In the genomic region with DNA sequence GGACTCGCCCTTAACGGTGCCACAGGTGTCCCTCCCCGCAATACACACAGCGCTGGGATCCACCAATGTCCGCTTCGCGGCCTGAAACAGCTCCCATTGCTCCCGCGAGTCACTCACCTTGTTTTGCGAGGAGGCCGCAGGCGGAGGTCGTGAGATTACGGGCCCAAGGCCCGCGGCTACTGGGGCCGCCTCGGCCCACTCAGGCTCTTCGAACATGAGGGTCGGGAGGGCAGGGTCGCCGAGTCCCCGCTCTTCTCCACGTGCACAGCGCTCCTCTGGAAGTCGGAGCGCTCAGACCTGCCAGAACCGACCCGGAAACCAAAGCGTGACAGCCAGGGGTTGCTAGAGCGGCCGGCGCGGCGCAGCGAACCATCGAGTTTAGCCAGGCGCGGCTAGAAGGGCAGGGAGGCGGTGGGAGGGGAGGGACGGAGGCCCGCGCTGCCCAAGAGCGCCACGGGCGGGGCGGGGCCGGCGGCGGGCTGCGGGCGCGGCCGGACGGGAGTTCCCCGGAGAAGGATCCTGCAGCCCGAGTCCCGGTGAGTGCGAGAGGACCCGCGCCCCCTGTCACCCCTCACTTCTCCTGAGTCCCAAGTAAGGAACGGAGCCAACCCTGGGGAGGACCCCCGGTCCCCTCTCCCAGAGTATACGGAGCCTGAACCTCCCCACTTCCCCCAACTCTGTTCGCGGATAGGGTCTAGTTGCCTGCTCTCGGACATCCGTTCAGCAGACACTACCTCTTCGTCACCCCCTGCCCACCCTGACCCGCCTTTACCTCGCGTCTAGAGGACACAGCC, we compare ENCODE assay signal across 8 cellular contexts. TPM values are rescaled to one million over a fixed set of nuclear protein-coding genes. Genes with fewer than 3 reads are reported as not detected.
DNase-seq lines count a peak whose midpoint lies in the region; ATAC-seq and TF ChIP-seq lines count a peak whose summit lies in the region.

A gene (plus strand): TSS at position 488 of the 794 bp plus-strand sequence. CDS start 498 bp downstream, outside the sequence.
A gene (minus strand): TSS at position 330 of the 794 bp plus-strand sequence. CDS start 114 bp downstream, at position 216.

- H3K4me3 ChIP-seq in DOHH2 (ENCODE audit: low read length) (peak within 1 kb of the TSS; percentile 95), Karpas-422 (ENCODE audit: low read length) (peak within 1 kb of the TSS; percentile 96), fibroblast of mammary gland (ENCODE audit: control insufficient read depth, low read depth, low read length) (peak within 1 kb of the TSS; percentile 99)

- H3F3A ChIP-seq in DOHH2 (ENCODE audit: control insufficient read depth, insufficient read depth) = peaks cover 12% of the 10 kb centered on the region; the same call in 1 of the 2 replicates

- no peak within 1 kb of the TSS for H3K27ac Mint-ChIP-seq in natural killer cell

- H3K27ac ChIP-seq in DOHH2 (ENCODE audit: low read depth, low read length) (peak within 1 kb of the TSS; percentile 47), Karpas-422 (ENCODE audit: low read length) (peak within 1 kb of the TSS; percentile 57)

- no peak within 1 kb of the TSS for H3K4me3 Mint-ChIP-seq in natural killer cell

- no peaks in the 10 kb centered on the region for H3K27me3 ChIP-seq in DOHH2 (ENCODE audit: control insufficient read depth, low read length)
- H3K27me3 ChIP-seq in Karpas-422 (ENCODE audit: low read length) = no peaks in the 10 kb centered on the region

- H3K4me2 ChIP-seq in DOHH2 (ENCODE audit: low read length) (peak within 1 kb of the TSS; percentile 89), Karpas-422 (ENCODE audit: low read depth, low read length, poor library complexity, severe bottlenecking) (peak within 1 kb of the TSS; percentile 96)

- no peaks in the 10 kb centered on the region for H3K27me3 Mint-ChIP-seq in natural killer cell (ENCODE audit: low read depth in 2 of 2)

- H4K20me1 ChIP-seq in DOHH2 (ENCODE audit: control insufficient read depth, insufficient read depth, low read depth, low read length) = peaks cover 14% of the 10 kb centered on the region
- H4K20me1 ChIP-seq in Karpas-422 (ENCODE audit: insufficient read depth, low read depth, low read length) = peaks cover 19% of the 10 kb centered on the region; the same call in 1 of the 2 replicates

- intact Hi-C loops in natural killer cell (cut with micrococcal nuclease) = loop anchor here (1.0 to 10.0 kb wide), 6 partner anchors 9 to 141 kb away; a partner anchor contains a TSS

- H3K9me3 Mint-ChIP-seq in natural killer cell = no peaks in the 10 kb centered on the region

- DNase-seq in Karpas-422 (peak; percentile 96), RPMI8226 (peak; percentile 84), fibroblast of mammary gland (ENCODE audit: low read depth) (peak; percentile 86), natural killer cell (peak; percentile 84)
- DNase-seq in activated T-helper 1 cell treated with anti-CD3 and anti-CD28 coated beads, Interleukin-2, amount 50 U/mL, for 16 hours (ENCODE audit: low read depth in 1 of 2, low spot score in 1 of 2) = peak; percentile 72 to 76
- peak; percentile 64 to 78 (median 68) for DNase-seq in stimulated activated naive CD4-positive, alpha-beta T cell (lab: John Stamatoyannopoulos, UW)

- peaks cover 29 to 32% of the 10 kb centered on the region in 2 donors for H3K4me1 Mint-ChIP-seq in natural killer cell

- H3K36me3 Mint-ChIP-seq in natural killer cell = no peaks in the 10 kb centered on the region

- H3K4me1 ChIP-seq in DOHH2 (ENCODE audit: control insufficient read depth, low read length) = peaks cover 49% of the 10 kb centered on the region
- H3K4me1 ChIP-seq in Karpas-422 (ENCODE audit: low read length) = peaks cover 50% of the 10 kb centered on the region

- ATAC-seq in GM21825 (IDR thresholded peaks at IDR 0.05; ENCODE audit: unreplicated experiment) (peak; percentile 72), natural killer cell (peak; percentile 76 to 91 (median 85))

- H3K79me2 ChIP-seq in DOHH2 (ENCODE audit: control insufficient read depth, low read length) (peaks cover 91% of the 10 kb centered on the region), Karpas-422 (ENCODE audit: low read length) (peaks cover 93% of the 10 kb centered on the region)

- peaks cover 75% of the 10 kb centered on the region for H3K36me3 ChIP-seq in DOHH2 (ENCODE audit: control insufficient read depth, low read length)
- H3K36me3 ChIP-seq in Karpas-422 (ENCODE audit: insufficient read depth, low read length) = peaks cover 28% of the 10 kb centered on the region

- peak within 1 kb of the TSS; percentile 85 for H2AFZ ChIP-seq in Karpas-422 (ENCODE audit: low read length)

- H3K9me2 ChIP-seq in DOHH2 (replicated peaks; ENCODE audit: control insufficient read depth, low read length) (no peaks in the 10 kb centered on the region), Karpas-422 (replicated peaks; ENCODE audit: insufficient read depth, low read length) (no peaks in the 10 kb centered on the region)

- H3K9ac ChIP-seq in Karpas-422 (ENCODE audit: low read length) = peak within 1 kb of the TSS; percentile 90

- no peaks in the 10 kb centered on the region for H3K9me3 ChIP-seq in DOHH2 (ENCODE audit: control insufficient read depth, insufficient read depth, low read length)
- H3K9me3 ChIP-seq in Karpas-422 (ENCODE audit: low read length) = no peaks in the 10 kb centered on the region

- TF ChIP-seq CTCF in DOHH2 (IDR thresholded peaks at IDR 0.05; ENCODE audit: low read depth, low read length, poor library complexity, severe bottlenecking) (peak; percentile 27), fibroblast of mammary gland (conservative IDR thresholded peaks at IDR 0.05; ENCODE audit: control insufficient read depth, insufficient read depth, low read depth, low read length) (peak; percentile 6), natural killer cell (IDR thresholded peaks at IDR 0.05) (no peak)

RNA-seq across cellular contexts. Expression of the first gene that starts in this region (rescaled TPM):
- 48.6 and 65.6 TPM in 2 replicates for total RNA-seq in Karpas-422 (2014; rRNA removed; shearing (Covaris generic); ENCODE audit: low replicate concordance)
- 100 to 1,000 TPM; 109 to 145 (median 142) TPM for total RNA-seq in natural killer cell

RNA-seq across cellular contexts. Expression of the second gene that starts in this region (rescaled TPM):
- 10.8 and 22.9 TPM in 2 replicates for total RNA-seq in Karpas-422 (2014; rRNA removed; shearing (Covaris generic); ENCODE audit: low replicate concordance)
- 10 to 100 TPM; 31.3 to 35.9 (median 31.9) TPM for total RNA-seq in natural killer cell

Comparison
In these comparisons a context has a peak if more than half of its experiments do, and no peak if none do; other contexts are left out.
1. Peak in every context shown above with its lines: DNase-seq, ATAC-seq, H3K4me3 ChIP-seq and H3K27ac ChIP-seq.